In genomic region chr16:5096437-5097065, GRCh38 we compare ENCODE assay signal across 8 cellular contexts. TPM values are rescaled to one million over a fixed set of nuclear protein-coding genes. Genes with fewer than 3 reads are reported as not detected.
DNase-seq lines count a peak whose midpoint lies in the region; ATAC-seq, FAIRE-seq and TF ChIP-seq lines count a peak whose summit lies in the region.
"Not testable (repeated sequence)": the region's sequence is repeated elsewhere in the genome, so short reads cannot be mapped to it uniquely, and the experiment has no call there.

No MANE protein-coding gene starts in this region.

- not testable (repeated sequence) for H3K27me3 ChIP-seq in CD8-positive, alpha-beta T cell (ENCODE audit: insufficient read depth, low read length); GM12878 (replicated peaks in 1 of 2; ENCODE audit: control insufficient read depth in 2 of 2, insufficient read depth in 2 of 2, low read length in 1 of 2); esophagus (ENCODE audit: control insufficient read depth in 1 of 2, insufficient read depth in 2 of 2, low read length in 2 of 2); keratinocyte (ENCODE audit: control insufficient read depth, extremely low read depth, insufficient read depth, low read length); neuron (ENCODE audit: insufficient read depth, low read length); subcutaneous abdominal adipose tissue (ENCODE audit: control insufficient read depth in 5 of 5, insufficient read depth in 4 of 5, low read length in 5 of 5)

- peak overlapping the region; percentile 94 for H3K27ac Mint-ChIP-seq in CD8-positive, alpha-beta T cell
- H3K27ac Mint-ChIP-seq in IgD-negative memory B cell (peak overlapping the region; percentile 84 to 92 (median 85)), WTC11 (peak overlapping the region; percentile 49)

- H3K27ac ChIP-seq in CD8-positive, alpha-beta T cell (ENCODE audit: low read depth, low read length); keratinocyte (ENCODE audit: control insufficient read depth, insufficient read depth, low read length); subcutaneous abdominal adipose tissue (ENCODE audit: low read depth, low read length): not testable (repeated sequence)
- H3K27ac ChIP-seq in GM12878 (ENCODE audit: control insufficient read depth, insufficient read depth): peak overlapping the region; percentile 48; the same call in 1 of the 2 replicates
- peak overlapping the region in 1 of 2 donors; percentile 74 for H3K27ac ChIP-seq in esophagus (ENCODE audit: low read depth in 2 of 2, low read length in 1 of 2)

- POLR2A ChIA-PET in CD8-positive, alpha-beta T cell (lab: Charles Lee); WTC11 (lab: Charles Lee); GM12878 (lab: Charles Lee): not testable (repeated sequence)

- SMC1A ChIA-PET in GM12878 (lab: Charles Lee; ENCODE audit: uncharacterized antibody, unreplicated experiment): not testable (repeated sequence)

- not testable (repeated sequence) for H3K36me3 Mint-ChIP-seq in CD8-positive, alpha-beta T cell; IgD-negative memory B cell; WTC11

- 0% methylated on average over 7 of the region's 7 CpGs for WGBS in GM12878 (ENCODE audit: insufficient coverage, insufficient replicate concordance, low lambda C conversion rate, missing lambda C conversion rate)
- WGBS in esophagus, 2 donors: 22 to 28% methylated on average over 7 of the region's 7 CpGs

- not testable (repeated sequence) for H3K4me1 ChIP-seq in CD8-positive, alpha-beta T cell (ENCODE audit: insufficient read depth, low read length); GM12878 (ENCODE audit: control insufficient read depth, insufficient read depth, low read length); esophagus (ENCODE audit: control insufficient read depth in 2 of 2, insufficient read depth in 2 of 2, low read length in 1 of 2); keratinocyte (ENCODE audit: control insufficient read depth, extremely low read depth, insufficient read depth, low read length); neuron (ENCODE audit: insufficient read depth, low read length); subcutaneous abdominal adipose tissue (ENCODE audit: control insufficient read depth in 5 of 5, insufficient read depth in 5 of 5, low read length in 5 of 5)

- in situ Hi-C loops in GM12878 (cut with MboI): not testable (repeated sequence)

- not testable (repeated sequence) for TF ChIP-seq RAD21 in GM12878 (IDR thresholded peaks at IDR 0.05; ENCODE audit: insufficient read depth, low read depth, low read length)

- TF ChIP-seq POLR2A in GM12878 (IDR thresholded peaks at IDR 0.05; ENCODE audit: low read depth, low read length): not testable (repeated sequence)

- peak overlapping the region; percentile 60; the same call in 1 of the 2 replicates for H3K9ac ChIP-seq in GM12878 (ENCODE audit: control insufficient read depth, insufficient read depth, low read length)
- H3K9ac ChIP-seq in keratinocyte (ENCODE audit: control insufficient read depth, extremely low read depth, insufficient read depth, low read length): peak overlapping the region; percentile 82
- peak overlapping the region in 1 of 5 donors; percentile 76 for H3K9ac ChIP-seq in subcutaneous abdominal adipose tissue (ENCODE audit: low read length in 5 of 5)

- not testable (repeated sequence) for H3K4me3 ChIP-seq in CD8-positive, alpha-beta T cell (ENCODE audit: low read depth, low read length)
- H3K4me3 ChIP-seq in GM12878 (peak overlapping the region; percentile 73), esophagus (ENCODE audit: low read depth in 1 of 2, low read length in 2 of 2) (peak overlapping the region; percentile 65 to 72), keratinocyte (ENCODE audit: control insufficient read depth in 2 of 3, extremely low read depth in 1 of 3, insufficient read depth in 2 of 3, low read depth in 1 of 3, low read length in 3 of 3) (peak overlapping the region; percentile 65 to 75 (median 71)), neuron (ENCODE audit: low read length) (peak overlapping the region; percentile 57), subcutaneous abdominal adipose tissue (ENCODE audit: low read depth in 1 of 5, low read length in 5 of 5) (peak overlapping the region; percentile 59 to 70 (median 63))

- not testable (repeated sequence) for H3K9me3 Mint-ChIP-seq in CD8-positive, alpha-beta T cell; IgD-negative memory B cell; WTC11

- not testable (repeated sequence) for H3K9me3 ChIP-seq in CD8-positive, alpha-beta T cell (ENCODE audit: low read length); GM12878 (replicated peaks; ENCODE audit: control insufficient read depth, insufficient read depth, low read length); esophagus (ENCODE audit: control insufficient read depth in 2 of 2, insufficient read depth in 1 of 2, low read depth in 1 of 2, low read length in 1 of 2); keratinocyte (ENCODE audit: control insufficient read depth, low read depth, low read length); neuron (ENCODE audit: low read length); subcutaneous abdominal adipose tissue (ENCODE audit: control insufficient read depth in 5 of 5, low read length in 5 of 5)

- not testable (repeated sequence) for TF ChIP-seq CTCF in CD8-positive, alpha-beta T cell (IDR thresholded peaks at IDR 0.05); WTC11 (IDR thresholded peaks at IDR 0.05); GM12878 (IDR thresholded peaks at IDR 0.05 in 2 of 3, conservative IDR thresholded peaks at IDR 0.05 in 1 of 3; ENCODE audit: control insufficient read depth in 2 of 3, extremely low read depth in 1 of 3, insufficient read depth in 1 of 3, low read depth in 3 of 3, low read length in 3 of 3); keratinocyte (optimal IDR thresholded peaks at IDR 0.05 in 1 of 3, IDR thresholded peaks at IDR 0.05 in 1 of 3, conservative IDR thresholded peaks at IDR 0.05 in 1 of 3; ENCODE audit: extremely low read depth in 1 of 3, insufficient read depth in 2 of 3, low read length in 3 of 3)

- peaks cover 16% of the 10 kb centered on the region for H3K4me1 Mint-ChIP-seq in CD8-positive, alpha-beta T cell (ENCODE audit: low read depth)
- peaks cover 5 to 12% (median 6%) of the 10 kb centered on the region in 3 donors for H3K4me1 Mint-ChIP-seq in IgD-negative memory B cell
- H3K4me1 Mint-ChIP-seq in WTC11: peaks cover 21% of the 10 kb centered on the region

- RAD21 ChIA-PET in GM12878 (lab: Charles Lee; ENCODE audit: unreplicated experiment): not testable (repeated sequence)

- not testable (repeated sequence) for H4K20me1 ChIP-seq in GM12878 (ENCODE audit: control insufficient read depth, insufficient read depth); keratinocyte (ENCODE audit: control insufficient read depth, extremely low read depth, insufficient read depth, low read length)

- CTCF ChIA-PET in CD8-positive, alpha-beta T cell (lab: Charles Lee); GM12878 (lab: Yijun Ruan, JAX): not testable (repeated sequence)
- CTCF ChIA-PET in WTC11 (lab: Charles Lee): interaction anchor here (0.6 to 1.3 kb wide), 3 partner anchors 12 to 40 kb away, joined by 3 to 6 read pairs (median 4); no protein-coding TSS in a partner anchor

- H2AFZ ChIP-seq in GM12878 (ENCODE audit: control insufficient read depth, low read depth, low read length); neuron (ENCODE audit: low read depth, low read length): not testable (repeated sequence)
- H2AFZ ChIP-seq in keratinocyte (ENCODE audit: control insufficient read depth, low read length): peak overlapping the region; percentile 63

- not testable (repeated sequence) for ATAC-seq in CD8-positive, alpha-beta T cell; WTC11; GM12878

- not testable (repeated sequence) for DNase-seq in CD8-positive, alpha-beta T cell; WTC11 (ENCODE audit: low spot score); GM12878 (ENCODE audit: low read depth, low spot score); keratinocyte (ENCODE audit: low read depth, low spot score)

- FAIRE-seq in GM12878 (lab: Jason Lieb, UNC); keratinocyte (lab: Jason Lieb, UNC): not testable (repeated sequence)

- intact Hi-C loops in CD8-positive, alpha-beta T cell (cut with DNase I, micrococcal nuclease): loop anchor here (1.0 to 5.0 kb wide), 8 partner anchors 24 to 479 kb away; partner anchors contain the start of genes GLYR1 (in 2 of the 2), NAGPA (in 2 of the 2), UBN1 (in 2 of the 2) and ALG1 (in 1 of the 2)
- intact Hi-C loops in GM12878 (cut with micrococcal nuclease; ENCODE audit: unreplicated experiment): loop anchor here (10.0 kb wide), 3 partner anchors 58 to 252 kb away; partner anchors contain the start of genes GLYR1 and UBN1

- TF ChIP-seq EP300 in GM12878 (IDR thresholded peaks at IDR 0.05; ENCODE audit: borderline replicate concordance in 1 of 2, control insufficient read depth in 1 of 2, low read depth in 2 of 2, low read length in 2 of 2): not testable (repeated sequence)

- not testable (repeated sequence) for H3K9me1 ChIP-seq in keratinocyte (ENCODE audit: control insufficient read depth, extremely low read depth, insufficient read depth, low read length)

- not testable (repeated sequence) for H3K27me3 Mint-ChIP-seq in CD8-positive, alpha-beta T cell (ENCODE audit: low read depth); IgD-negative memory B cell; WTC11 (ENCODE audit: low read depth)

- H3K79me2 ChIP-seq in GM12878 (ENCODE audit: control insufficient read depth, insufficient read depth, low read length); keratinocyte (ENCODE audit: control insufficient read depth, insufficient read depth, low read length): not testable (repeated sequence)

- not testable (repeated sequence) for BruUV-seq in GM12878 (replicated peaks; lab: Mats Ljungman, UMichigan)

- not testable (repeated sequence) for H3K36me3 ChIP-seq in CD8-positive, alpha-beta T cell (ENCODE audit: insufficient read depth, low read length); GM12878 (ENCODE audit: control insufficient read depth in 2 of 2, insufficient read depth in 2 of 2, low read length in 1 of 2); esophagus (ENCODE audit: control insufficient read depth in 2 of 2, insufficient read depth in 2 of 2, low read length in 1 of 2); keratinocyte (ENCODE audit: control insufficient read depth in 2 of 2, extremely low read depth in 1 of 2, insufficient read depth in 2 of 2, low read length in 2 of 2); neuron (ENCODE audit: insufficient read depth, low read length); subcutaneous abdominal adipose tissue (ENCODE audit: control insufficient read depth in 5 of 5, insufficient read depth in 5 of 5, low read length in 5 of 5)

- dilution Hi-C loops in keratinocyte (cut with MboI; ENCODE audit: extremely low pct_ligation_motif_present, low sequenced_read_pairs): not testable (repeated sequence)

- H3K4me2 ChIP-seq in GM12878 (ENCODE audit: control insufficient read depth, insufficient read depth): peak overlapping the region; percentile 62
- peak overlapping the region; percentile 68 for H3K4me2 ChIP-seq in keratinocyte (ENCODE audit: control insufficient read depth, extremely low read depth, insufficient read depth, low read depth, low read length)

- peak overlapping the region; percentile 90 for H3K4me3 Mint-ChIP-seq in CD8-positive, alpha-beta T cell
- H3K4me3 Mint-ChIP-seq in IgD-negative memory B cell (peak overlapping the region; percentile 87 to 95 (median 94)), WTC11 (peak overlapping the region; percentile 92)

RNA-seq across cellular contexts. Expression of gene EEF2KMT, which starts 1.0 kb away (rescaled TPM):
- total RNA-seq in CD8-positive, alpha-beta T cell: 1 to 10 TPM; 2.4 TPM
- 18.2 TPM for polyA plus RNA-seq in IgD-negative memory B cell
- total RNA-seq in WTC11 (2021): 15.4 to 19.9 TPM (median 19.6 TPM) in 3 replicates
- total RNA-seq in GM12878 (2013; cell fraction: nucleolus; rRNA removed): 7.9 and 8.5 TPM in 2 replicates
- 19.0 and 21.0 TPM in 2 replicates for total RNA-seq in GM12878 (2014; rRNA removed)
- 8.6 and 9.5 TPM in 2 replicates for total RNA-seq in GM12878 (2014; rRNA removed; fragmentation: Illumina TruSeq; extraction: Trizol)
- 17.5 and 19.0 TPM in 2 replicates for total RNA-seq in GM12878 (2021)
- 2.8 TPM for polyA plus RNA-seq in GM12878 (2011; ENCODE audit: low read depth)
- 4.9 and 8.6 TPM in 2 replicates for polyA plus RNA-seq in GM12878 (2011; rRNA removed)
- 10.6 and 16.4 TPM in 2 replicates for polyA plus RNA-seq in GM12878 (2011; cell fraction: cytosol; rRNA removed)
- polyA plus RNA-seq in GM12878 (2011; cell fraction: nucleus; rRNA removed): 17.8 and 24.9 TPM in 2 replicates
- polyA plus RNA-seq in GM12878 (2012): 6.3 and 6.7 TPM in 2 replicates
- polyA plus RNA-seq in GM12878 (2014; fragmentation: Illumina TruSeq; extraction: Trizol): 5.0 and 9.5 TPM in 2 replicates
- 1 to 10 TPM; 3.8 to 4.8 TPM for polyA plus RNA-seq in GM12878 (2014; fragmentation: Nextera tagmentation; extraction: Ambion mirVana)
- polyA plus RNA-seq in GM12878 (2014; rRNA removed): 17.5 and 21.1 TPM in 2 replicates
- 10 to 100 TPM; 26.0 to 28.1 TPM for polyA plus RNA-seq in GM12878 (2016; fragmentation: Nextera tagmentation; extraction: Ambion mirVana)
- 5.3 and 9.3 TPM in 2 replicates for polyA minus RNA-seq in GM12878 (2011; rRNA and poly(A)+ RNA removed)
- polyA minus RNA-seq in GM12878 (2011; cell fraction: cytosol; rRNA and poly(A)+ RNA removed): 5.1 and 6.4 TPM in 2 replicates
- polyA minus RNA-seq in GM12878 (2011; cell fraction: nucleus; rRNA and poly(A)+ RNA removed): 5.3 and 11.1 TPM in 2 replicates
- 1 to 10 TPM; 4.4 to 8.4 TPM for polyA plus RNA-seq in esophagus
- 7.6 to 10.2 TPM (median 8.1 TPM) in 3 replicates for polyA plus RNA-seq in keratinocyte
- 23.1 TPM for polyA plus RNA-seq in keratinocyte (2011; ENCODE audit: low read depth)
- 7.1 and 8.8 TPM in 2 replicates for polyA plus RNA-seq in keratinocyte (2011; cell fraction: cytosol; rRNA removed)
- polyA plus RNA-seq in keratinocyte (2011; cell fraction: nucleus; rRNA removed): 5.1 and 6.7 TPM in 2 replicates
- polyA plus RNA-seq in keratinocyte (2012; ENCODE audit: low replicate concordance): 8.3 and 13.9 TPM in 2 replicates
- 6.0 to 16.1 TPM (median 9.6 TPM) in 3 replicates for polyA minus RNA-seq in keratinocyte
- 4.4 TPM for polyA minus RNA-seq in keratinocyte (2011; cell fraction: cytosol; rRNA and poly(A)+ RNA removed)
- 2.1 and 4.1 TPM in 2 replicates for polyA minus RNA-seq in keratinocyte (2011; cell fraction: nucleus; rRNA and poly(A)+ RNA removed)

RNA-seq across cellular contexts. Expression of gene ALG1, which starts 24.9 kb away (rescaled TPM):
- total RNA-seq in CD8-positive, alpha-beta T cell: 10 to 100 TPM in 1 of 2 experiments, 1 to 10 TPM in 1; 7.9 to 10.9 TPM
- polyA plus RNA-seq in IgD-negative memory B cell (24.5 TPM), GM12878 (2011; rRNA removed) (15.9 and 19.1 TPM in 2 replicates), GM12878 (2014; fragmentation: Illumina TruSeq; extraction: Trizol) (17.9 and 21.4 TPM in 2 replicates), GM12878 (2014; fragmentation: Nextera tagmentation; extraction: Ambion mirVana) (1 to 10 TPM; 1.5 to 5.2 TPM), GM12878 (2014; rRNA removed) (23.4 and 26.9 TPM in 2 replicates), GM12878 (2016; fragmentation: Nextera tagmentation; extraction: Ambion mirVana) (10 to 100 TPM; 41.3 to 43.2 TPM), esophagus (10 to 100 TPM in 1 of 2 donors, 1 to 10 TPM in 1; 7.6 to 12.5 TPM), keratinocyte (25.8 to 30.1 TPM (median 26.6 TPM) in 3 replicates)
- total RNA-seq in WTC11 (2021) (25.7 to 31.4 TPM (median 26.2 TPM) in 3 replicates), GM12878 (2014; rRNA removed) (30.9 and 32.6 TPM in 2 replicates), GM12878 (2014; rRNA removed; fragmentation: Illumina TruSeq; extraction: Trizol) (14.1 and 16.5 TPM in 2 replicates), GM12878 (2021) (26.2 and 26.9 TPM in 2 replicates)
- total RNA-seq in GM12878 (2013; cell fraction: nucleolus; rRNA removed): 20.2 and 22.1 TPM in 2 replicates
- polyA plus RNA-seq in GM12878 (2011; ENCODE audit: low read depth): 6.4 TPM
- polyA plus RNA-seq in GM12878 (2011; cell fraction: cytosol; rRNA removed): 24.3 and 29.4 TPM in 2 replicates
- 17.5 and 20.2 TPM in 2 replicates for polyA plus RNA-seq in GM12878 (2011; cell fraction: nucleus; rRNA removed)
- polyA plus RNA-seq in GM12878 (2012): 11.5 and 15.2 TPM in 2 replicates
- 28.7 and 32.7 TPM in 2 replicates for polyA minus RNA-seq in GM12878 (2011; rRNA and poly(A)+ RNA removed)
- polyA minus RNA-seq in GM12878 (2011; cell fraction: cytosol; rRNA and poly(A)+ RNA removed): 4.7 and 8.3 TPM in 2 replicates
- 10.4 and 20.3 TPM in 2 replicates for polyA minus RNA-seq in GM12878 (2011; cell fraction: nucleus; rRNA and poly(A)+ RNA removed)
- 5.8 TPM for polyA plus RNA-seq in keratinocyte (2011; ENCODE audit: low read depth)
- polyA plus RNA-seq in keratinocyte (2011; cell fraction: cytosol; rRNA removed): 13.5 TPM in 2 replicates
- polyA plus RNA-seq in keratinocyte (2011; cell fraction: nucleus; rRNA removed): 44.7 and 47.8 TPM in 2 replicates
- 8.7 and 22.3 TPM in 2 replicates for polyA plus RNA-seq in keratinocyte (2012; ENCODE audit: low replicate concordance)
- 39.3 to 53.4 TPM (median 44.2 TPM) in 3 replicates for polyA minus RNA-seq in keratinocyte
- 19.6 TPM for polyA minus RNA-seq in keratinocyte (2011; cell fraction: cytosol; rRNA and poly(A)+ RNA removed)
- 33.3 and 47.7 TPM in 2 replicates for polyA minus RNA-seq in keratinocyte (2011; cell fraction: nucleus; rRNA and poly(A)+ RNA removed)

RNA-seq across cellular contexts. Expression of gene C16orf89, which starts 30.8 kb away (rescaled TPM):
- not detected for total RNA-seq in CD8-positive, alpha-beta T cell
- not detected for polyA plus RNA-seq in IgD-negative memory B cell
- total RNA-seq in WTC11 (2021): 1.4 to 1.8 TPM (median 1.8 TPM) in 3 replicates
- not detected in 2 replicates for total RNA-seq in GM12878 (2013; cell fraction: nucleolus; rRNA removed)
- total RNA-seq in GM12878 (2014; rRNA removed): not detected in 2 replicates
- total RNA-seq in GM12878 (2014; rRNA removed; fragmentation: Illumina TruSeq; extraction: Trizol): not detected in 2 replicates
- not detected in 2 replicates for total RNA-seq in GM12878 (2021)
- polyA plus RNA-seq in GM12878 (2011; ENCODE audit: low read depth): not detected
- polyA plus RNA-seq in GM12878 (2011; rRNA removed): 0.17 TPM in 1 of 2 replicates, not detected in the other
- 0.03 TPM in 1 of 2 replicates, not detected in the other for polyA plus RNA-seq in GM12878 (2011; cell fraction: cytosol; rRNA removed)
- not detected in 2 replicates for polyA plus RNA-seq in GM12878 (2011; cell fraction: nucleus; rRNA removed)
- polyA plus RNA-seq in GM12878 (2012): 0.22 TPM in 1 of 2 replicates, not detected in the other
- not detected in 2 replicates for polyA plus RNA-seq in GM12878 (2014; fragmentation: Illumina TruSeq; extraction: Trizol)
- not detected for polyA plus RNA-seq in GM12878 (2014; fragmentation: Nextera tagmentation; extraction: Ambion mirVana)
- not detected in 2 replicates for polyA plus RNA-seq in GM12878 (2014; rRNA removed)
- polyA plus RNA-seq in GM12878 (2016; fragmentation: Nextera tagmentation; extraction: Ambion mirVana): not detected
- 0.46 TPM in 1 of 2 replicates, not detected in the other for polyA minus RNA-seq in GM12878 (2011; rRNA and poly(A)+ RNA removed)
- polyA minus RNA-seq in GM12878 (2011; cell fraction: cytosol; rRNA and poly(A)+ RNA removed): not detected in 2 replicates
- not detected in 2 replicates for polyA minus RNA-seq in GM12878 (2011; cell fraction: nucleus; rRNA and poly(A)+ RNA removed)
- polyA plus RNA-seq in esophagus: under 1 TPM; 0.26 to 0.88 TPM
- polyA plus RNA-seq in keratinocyte: not detected in 3 replicates
- not detected for polyA plus RNA-seq in keratinocyte (2011; ENCODE audit: low read depth)
- polyA plus RNA-seq in keratinocyte (2011; cell fraction: cytosol; rRNA removed): not detected in 2 replicates
- not detected in 2 replicates for polyA plus RNA-seq in keratinocyte (2011; cell fraction: nucleus; rRNA removed)
- polyA plus RNA-seq in keratinocyte (2012; ENCODE audit: low replicate concordance): not detected in 2 replicates
- not detected in 3 replicates for polyA minus RNA-seq in keratinocyte
- polyA minus RNA-seq in keratinocyte (2011; cell fraction: cytosol; rRNA and poly(A)+ RNA removed): not detected
- polyA minus RNA-seq in keratinocyte (2011; cell fraction: nucleus; rRNA and poly(A)+ RNA removed): not detected in 2 replicates
